2 cellular contexts compared by ENCODE assay signal in genomic region chr17:36124879-36125824, GRCh38.
TF ChIP-seq lines count a peak whose summit lies in the region.

No MANE protein-coding gene starts in this region.

TF ChIP-seq in liver, 16 proteins besides CTCF, POLR2A, EP300 and RAD21:
- peak; percentile 21 to 24 for TF ChIP-seq RXRA (IDR thresholded peaks at IDR 0.05)
- TF ChIP-seq GABPA (IDR thresholded peaks at IDR 0.05 in 1 of 2, conservative IDR thresholded peaks at IDR 0.05 in 1 of 2): no peak

TF ChIP-seq in HepG2, 621 proteins besides CTCF, POLR2A, EP300 and RAD21:
- TF ChIP-seq ZNF235 (CRISPR knock-in tag; IDR thresholded peaks at IDR 0.05; ENCODE audit: borderline replicate concordance): no peak
- TF ChIP-seq MAFK (conservative IDR thresholded peaks at IDR 0.05 in 1 of 2, IDR thresholded peaks at IDR 0.05 in 1 of 2; ENCODE audit: low read length in 2 of 2): peak in 1 of 2 experiments; percentile 28; a peak in 1 of 4 replicates
- TF ChIP-seq MZF1 (CRISPR knock-in tag; IDR thresholded peaks at IDR 0.05; ENCODE audit: borderline replicate concordance): no peak
- no peak for TF ChIP-seq XRCC5 (optimal IDR thresholded peaks at IDR 0.05; ENCODE audit: low read length)
- TF ChIP-seq TOE1 (CRISPR knock-in tag; IDR thresholded peaks at IDR 0.05): no peak
